ENCODE assay signal across 28 cellular contexts in genomic region chr2:209323738-209324137, GRCh38.
"Had no signal": no experiment of that assay in that cellular context is flagged by ENCODE, and none has a peak within 500 bp of the region (broad histone marks: within the 10 kb centered on the region; RNA-seq: fewer than 3 reads in every experiment).

No MANE protein-coding gene starts in this region.

- ATAC-seq: body of pancreas; effector memory CD8-positive, alpha-beta T cell; gastroesophageal sphincter; pancreas; psoas muscle; stimulated activated effector memory CD8-positive, alpha-beta T cell treated with anti-CD3 and anti-CD28 coated beads, Interleukin-12 subunit alpha, Interleukin-12 subunit beta, amount 100 ng/mL, for 72 hours; stimulated activated naive CD8-positive, alpha-beta T cell treated with anti-CD3 and anti-CD28 coated beads, Interleukin-15, amount 100 ng/mL, for 72 hours had no signal

- FAIRE-seq: pancreas, small intestine had no signal

- DNase-seq: activated CD4-positive, alpha-beta memory T cell treated with anti-CD3 and anti-CD28 coated beads for 36 hours; activated CD4-positive, alpha-beta T cell treated with anti-CD3 and anti-CD28 coated beads, Interleukin-2, amount 10 ng/mL, durations not matched to agents 24 days and 14 days; activated CD4-positive, CD25-positive, alpha-beta regulatory T cell treated with anti-CD3 and anti-CD28 coated beads, Interleukin-2, amount 50 U/mL, for 72 hours; activated CD8-positive, alpha-beta memory T cell treated with anti-CD3 and anti-CD28 coated beads, Interleukin-2, amount 50 U/mL, for 4 hours; activated effector memory CD4-positive, alpha-beta T cell treated with anti-CD3 and anti-CD28 coated beads, Interleukin-2, amount 50 U/mL, for 16 hours; activated naive CD4-positive, alpha-beta T cell treated with anti-CD3 and anti-CD28 coated beads for 36 hours; activated naive CD8-positive, alpha-beta T cell treated with anti-CD3 and anti-CD28 coated beads for 36 hours; activated T-cell treated with anti-CD3 and anti-CD28 coated beads, Interleukin-2, amount 50 U/mL, for 1 hour; adrenal gland; aorta; body of pancreas; cortex of kidney; effector memory CD8-positive, alpha-beta T cell; naive B cell; nephron progenitor cell; pancreas; psoas muscle; sigmoid colon; small intestine; stimulated activated CD4-positive, alpha-beta T cell treated with anti-CD3 and anti-CD28 coated beads, Interleukin-4, amount 100 ng/mL, for 24 hours; stimulated activated naive CD8-positive, alpha-beta T cell treated with anti-CD3 and anti-CD28 coated beads, Interleukin-15, amount 100 ng/mL, for 72 hours; substantia nigra; T-helper 9 cell; upper lobe of left lung; WERI-Rb-1 had no signal

- H3K79me2 ChIP-seq: hepatocyte had no signal

- H3K4me1 ChIP-seq: adrenal gland, gastroesophageal sphincter, psoas muscle, sigmoid colon had no signal

- H3K36me3 ChIP-seq: adrenal gland, gastroesophageal sphincter, pancreas, sigmoid colon, upper lobe of left lung, WERI-Rb-1 had no signal

- H3K27ac ChIP-seq: adrenal gland, body of pancreas, gastroesophageal sphincter, hepatocyte, pancreas, psoas muscle, sigmoid colon, upper lobe of left lung, WERI-Rb-1 had no signal

- H3K9me3 ChIP-seq: adrenal gland, body of pancreas, gastroesophageal sphincter, pancreas, psoas muscle, sigmoid colon, upper lobe of left lung had no signal

- H3K4me2 ChIP-seq: hepatocyte had no signal

- H2AFZ ChIP-seq: hepatocyte had no signal

- H3K27me3 ChIP-seq: adrenal gland, body of pancreas, gastroesophageal sphincter, hepatocyte, pancreas, sigmoid colon, upper lobe of left lung had no signal

- H3K4me3 ChIP-seq: adrenal gland, body of pancreas, gastroesophageal sphincter, hepatocyte, pancreas, psoas muscle, sigmoid colon, upper lobe of left lung had no signal
